ENCODE assay signal across 15 cellular contexts in genomic region chr19:34666958-34667265, GRCh38. TPM values are rescaled to one million over a fixed set of nuclear protein-coding genes. Genes with fewer than 3 reads are reported as not detected.
A peak's percentile ranks its signal among the peaks of the same experiment; 100 is the strongest.
DNase-seq lines count a peak whose midpoint lies in the region; ATAC-seq, FAIRE-seq and TF ChIP-seq lines count a peak whose summit lies in the region.
"Had no signal": no experiment of that assay in that cellular context is flagged by ENCODE, and none has a peak within 500 bp of the region (broad histone marks: within the 10 kb centered on the region; RNA-seq: fewer than 3 reads in every experiment).

No MANE protein-coding gene starts in this region.

- peak overlapping the region in 5 of 7 donors; percentile 32 to 86 (median 56) for H3K4me3 Mint-ChIP-seq in CD8-positive, alpha-beta memory T cell
- H3K4me3 Mint-ChIP-seq in activated T-helper 1 cell treated with anti-CD3 and anti-CD28 coated beads, Interleukin-12 subunit alpha, Interleukin-12 subunit beta, Interleukin-2, Interleukin-4 antibody, amounts not matched to agents 30 ng/mL and 10 ng/mL and 1 ng/mL, durations not matched to agents 14 hours and 24 hours and 36 hours = no peak overlapping the region
- H3K4me3 Mint-ChIP-seq: mesothelial cell of epicardium had no signal

- H3K36me3 ChIP-seq in ACC112 (ENCODE audit: insufficient read depth, low read length) = no peaks in the 10 kb centered on the region
- H3K36me3 ChIP-seq in CD8-positive, alpha-beta memory T cell (ENCODE audit: insufficient read depth, low read length) = no peaks in the 10 kb centered on the region
- H3K36me3 ChIP-seq in mesenchymal stem cell (ENCODE audit: control insufficient read depth in 1 of 2, insufficient read depth in 2 of 2, low read depth in 1 of 2, low read length in 2 of 2) = no peaks in the 10 kb centered on the region
- no peaks in the 10 kb centered on the region for H3K36me3 ChIP-seq in MG63
- no peaks in the 10 kb centered on the region for H3K36me3 ChIP-seq in pancreas

- no peak overlapping the region for H3K23ac ChIP-seq in mesenchymal stem cell (ENCODE audit: low read length in 2 of 2)

- H4K91ac ChIP-seq in mesenchymal stem cell (ENCODE audit: low read length) = no peak overlapping the region

- no peak for ATAC-seq in pancreas

- H3K18ac ChIP-seq in mesenchymal stem cell (ENCODE audit: low read depth in 1 of 2, low read length in 2 of 2) = no peak overlapping the region

- peak overlapping the region; percentile 71 for H3K4me3 ChIP-seq in ACC112 (ENCODE audit: low read depth, low read length)
- no peak overlapping the region for H3K4me3 ChIP-seq in CD8-positive, alpha-beta memory T cell (ENCODE audit: low read length)
- H3K4me3 ChIP-seq in mesenchymal stem cell (ENCODE audit: insufficient read depth in 1 of 2, low read depth in 1 of 2, low read length in 2 of 2) = peak overlapping the region in 1 of 2 experiments; percentile 73
- no peak overlapping the region for H3K4me3 ChIP-seq in MG63
- peak overlapping the region in 2 of 4 donors; percentile 29 to 36 for H3K4me3 ChIP-seq in pancreas

- H3K79me1 ChIP-seq in mesenchymal stem cell (replicated peaks; ENCODE audit: low read length, poor library complexity, severe bottlenecking) = peaks cover 11% of the 10 kb centered on the region

- no peaks in the 10 kb centered on the region for H3K9me3 ChIP-seq in CD8-positive, alpha-beta memory T cell (ENCODE audit: low read length)
- H3K9me3 ChIP-seq in mesenchymal stem cell (ENCODE audit: control insufficient read depth, low read length) (no peaks in the 10 kb centered on the region), MG63 (no peaks in the 10 kb centered on the region), pancreas (no peaks in the 10 kb centered on the region)

- no peak overlapping the region for H2BK120ac ChIP-seq in mesenchymal stem cell (ENCODE audit: low read depth, low read length)

- no peak overlapping the region for H3K14ac ChIP-seq in mesenchymal stem cell (ENCODE audit: low read length in 2 of 2)

- H3K4me1 ChIP-seq in ACC112 (ENCODE audit: control insufficient read depth, insufficient read depth, low read length, unreplicated experiment) = peaks cover 4% of the 10 kb centered on the region
- H3K4me1 ChIP-seq in CD8-positive, alpha-beta memory T cell (ENCODE audit: insufficient read depth, low read length) = peaks cover 19% of the 10 kb centered on the region
- H3K4me1 ChIP-seq in mesenchymal stem cell (ENCODE audit: control insufficient read depth, insufficient read depth, low read depth, low read length) = no peaks in the 10 kb centered on the region
- H3K4me1 ChIP-seq in pancreas = peaks cover 0 to 3% (median 0%) of the 10 kb centered on the region in 3 donors

- H4K8ac ChIP-seq in mesenchymal stem cell (ENCODE audit: low read length) = peak overlapping the region; percentile 41

- H3K27ac Mint-ChIP-seq in CD8-positive, alpha-beta memory T cell = peak overlapping the region in 5 of 8 donors; percentile 45 to 96 (median 72)
- H3K27ac Mint-ChIP-seq in activated T-helper 1 cell treated with anti-CD3 and anti-CD28 coated beads, Interleukin-12 subunit alpha, Interleukin-12 subunit beta, Interleukin-2, Interleukin-4 antibody, amounts not matched to agents 30 ng/mL and 10 ng/mL and 1 ng/mL, durations not matched to agents 14 hours and 24 hours and 36 hours = peak overlapping the region; percentile 48
- H3K27ac Mint-ChIP-seq: mesothelial cell of epicardium had no signal

- H3K79me2 ChIP-seq in ACC112 (ENCODE audit: control insufficient read depth, insufficient read depth, low read length, unreplicated experiment) = no peaks in the 10 kb centered on the region

- H3K27me3 Mint-ChIP-seq in CD8-positive, alpha-beta memory T cell = peaks cover 0 to 1% of the 10 kb centered on the region in 2 donors
- peaks cover 2% of the 10 kb centered on the region for H3K27me3 Mint-ChIP-seq in activated T-helper 1 cell treated with anti-CD3 and anti-CD28 coated beads, Interleukin-12 subunit alpha, Interleukin-12 subunit beta, Interleukin-2, Interleukin-4 antibody, amounts not matched to agents 30 ng/mL and 10 ng/mL and 1 ng/mL, durations not matched to agents 14 hours and 24 hours and 36 hours (ENCODE audit: insufficient read depth)

- H2BK12ac ChIP-seq in mesenchymal stem cell (ENCODE audit: low read length in 2 of 2) = no peak overlapping the region

- H3K9ac ChIP-seq in mesenchymal stem cell (ENCODE audit: low read length) = peak overlapping the region; percentile 91

- TF ChIP-seq CTCF in pancreas (IDR thresholded peaks at IDR 0.05) = no peak

- WGBS in mesenchymal stem cell = 83% methylated on average over 9 of the region's 9 CpGs
- 59 to 68% methylated on average over 9 of the region's 9 CpGs for WGBS in pancreas, 2 donors

- DNase-seq in CD8-positive, alpha-beta memory T cell = no peak
- DNase-seq in activated T-helper 1 cell treated with anti-CD3 and anti-CD28 coated beads, Interleukin-12 subunit alpha, Interleukin-12 subunit beta, Interleukin-2, Interleukin-4 antibody, amounts not matched to agents 30 ng/mL and 10 ng/mL and 1 ng/mL, durations not matched to agents 14 hours and 24 hours and 36 hours (ENCODE audit: low spot score) = no peak
- no peak for DNase-seq in mesenchymal stem cell
- no peak for DNase-seq in MG63
- no peak for DNase-seq in NOMO-1 (lab: John Stamatoyannopoulos, UW; ENCODE audit: unreplicated experiment in 2 of 2)
- DNase-seq in pancreas = no peak
- DNase-seq in H4 (ENCODE audit: low spot score) = no peak
- DNase-seq: activated CD4-positive, alpha-beta T cell treated with anti-CD3 and anti-CD28 coated beads for 4 hours; NCI-H510A had no signal

- peak overlapping the region; percentile 78 for H2AFZ ChIP-seq in ACC112 (ENCODE audit: low read length, unreplicated experiment)
- H2AFZ ChIP-seq in mesenchymal stem cell (ENCODE audit: low read depth, low read length) = no peak overlapping the region

- H3K27ac ChIP-seq in ACC112 (ENCODE audit: low read depth, low read length) (no peak overlapping the region), mesenchymal stem cell (ENCODE audit: low read length, poor library complexity, severe bottlenecking) (no peak overlapping the region), pancreas (peak overlapping the region in 1 of 4 donors; percentile 59)
- no peak overlapping the region for H3K27ac ChIP-seq in CD8-positive, alpha-beta memory T cell (ENCODE audit: low read depth, low read length)

- H3K4ac ChIP-seq in mesenchymal stem cell (ENCODE audit: low read depth in 1 of 2, low read length in 2 of 2) = no peak overlapping the region

- no peak overlapping the region for H2BK5ac ChIP-seq in mesenchymal stem cell (ENCODE audit: low read depth, low read length, poor library complexity, severe bottlenecking)

- peaks cover 14 to 28% (median 16%) of the 10 kb centered on the region in 3 donors for H3K4me1 Mint-ChIP-seq in CD8-positive, alpha-beta memory T cell
- H3K4me1 Mint-ChIP-seq in activated T-helper 1 cell treated with anti-CD3 and anti-CD28 coated beads, Interleukin-12 subunit alpha, Interleukin-12 subunit beta, Interleukin-2, Interleukin-4 antibody, amounts not matched to agents 30 ng/mL and 10 ng/mL and 1 ng/mL, durations not matched to agents 14 hours and 24 hours and 36 hours (ENCODE audit: low read depth) = peaks cover 9% of the 10 kb centered on the region
- H3K4me1 Mint-ChIP-seq: mesothelial cell of epicardium had no signal

- CTCF ChIA-PET in CD8-positive, alpha-beta memory T cell (lab: Charles Lee) = no interaction called here

- FAIRE-seq in pancreas (lab: Jason Lieb, UNC) = no peak
- FAIRE-seq: astrocyte, endometrium, GM12891 had no signal

- no peak overlapping the region for H2AK5ac ChIP-seq in mesenchymal stem cell (ENCODE audit: low read length, severe bottlenecking)

- no peaks in the 10 kb centered on the region for H3K36me3 Mint-ChIP-seq in CD8-positive, alpha-beta memory T cell
- no peaks in the 10 kb centered on the region for H3K36me3 Mint-ChIP-seq in activated T-helper 1 cell treated with anti-CD3 and anti-CD28 coated beads, Interleukin-12 subunit alpha, Interleukin-12 subunit beta, Interleukin-2, Interleukin-4 antibody, amounts not matched to agents 30 ng/mL and 10 ng/mL and 1 ng/mL, durations not matched to agents 14 hours and 24 hours and 36 hours (ENCODE audit: low read depth)
- H3K36me3 Mint-ChIP-seq: mesothelial cell of epicardium had no signal

- H3K9me3 Mint-ChIP-seq in CD8-positive, alpha-beta memory T cell = no peaks in the 10 kb centered on the region
- H3K9me3 Mint-ChIP-seq in activated T-helper 1 cell treated with anti-CD3 and anti-CD28 coated beads, Interleukin-12 subunit alpha, Interleukin-12 subunit beta, Interleukin-2, Interleukin-4 antibody, amounts not matched to agents 30 ng/mL and 10 ng/mL and 1 ng/mL, durations not matched to agents 14 hours and 24 hours and 36 hours = no peaks in the 10 kb centered on the region
- H3K9me3 Mint-ChIP-seq: mesothelial cell of epicardium had no signal

- no peaks in the 10 kb centered on the region for H3K27me3 ChIP-seq in ACC112 (ENCODE audit: insufficient read depth, low read length)
- H3K27me3 ChIP-seq in CD8-positive, alpha-beta memory T cell (ENCODE audit: insufficient read depth, low read length, poor library complexity, severe bottlenecking) = no peaks in the 10 kb centered on the region
- no peaks in the 10 kb centered on the region for H3K27me3 ChIP-seq in mesenchymal stem cell (ENCODE audit: control insufficient read depth in 1 of 2, insufficient read depth in 1 of 2, low read length in 2 of 2)
- H3K27me3 ChIP-seq in MG63 = no peaks in the 10 kb centered on the region
- no peaks in the 10 kb centered on the region for H3K27me3 ChIP-seq in pancreas

- H3K4me2 ChIP-seq in mesenchymal stem cell (ENCODE audit: low read length, poor library complexity, severe bottlenecking) = no peak overlapping the region

- intact Hi-C loops in activated T-helper 1 cell treated with anti-CD3 and anti-CD28 coated beads, Interleukin-12 subunit alpha, Interleukin-12 subunit beta, Interleukin-2, Interleukin-4 antibody, amounts not matched to agents 30 ng/mL and 10 ng/mL and 1 ng/mL, durations not matched to agents 14 hours and 24 hours and 36 hours (cut with micrococcal nuclease) = loop anchor here (1.0 kb wide), 1 partner anchor 10 kb away; the partner anchor contains the start of genes SCGB2B2 and ZNF302
- intact Hi-C loops in pancreas (cut with DNase I) = no loop called here

- H2BK15ac ChIP-seq in mesenchymal stem cell (ENCODE audit: low read depth, poor library complexity, severe bottlenecking) = no peak overlapping the region

- POLR2A ChIA-PET in CD8-positive, alpha-beta memory T cell (lab: Charles Lee) = no interaction called here

RNA-seq across cellular contexts. Expression of gene SCGB2B2, which starts 10.0 kb away (rescaled TPM):
- total RNA-seq in CD8-positive, alpha-beta memory T cell = under 1 TPM; 0.22 to 0.29 TPM
- polyA plus RNA-seq in CD8-positive, alpha-beta memory T cell = not detected
- 0.20 TPM in 1 of 2 replicates, not detected in the other for total RNA-seq in activated T-helper 1 cell treated with anti-CD3 and anti-CD28 coated beads, Interleukin-12 subunit alpha, Interleukin-12 subunit beta, Interleukin-2, Interleukin-4 antibody, amounts not matched to agents 30 ng/mL and 10 ng/mL and 1 ng/mL, durations not matched to agents 14 hours and 24 hours and 36 hours
- 0.04 TPM for polyA plus RNA-seq in mesenchymal stem cell (2013, experiment 1 of 2)
- polyA plus RNA-seq in mesenchymal stem cell (2013, experiment 2 of 2) = 0.16 TPM
- total RNA-seq in MG63 (2014; rRNA removed; shearing (Covaris generic); ENCODE audit: low replicate concordance) = not detected in 2 replicates
- 1 to 10 TPM in 2 of 6 donors, under 1 TPM in 4; 0.46 to 2.1 (median 0.92) TPM for total RNA-seq in pancreas
- polyA plus RNA-seq in pancreas = under 1 TPM; 0.42 to 0.75 TPM
- total RNA-seq in H4 (2014; rRNA removed; shearing (Covaris generic)) = 0.35 TPM in 1 of 2 replicates, not detected in the other
- total RNA-seq: SK-MEL-5 had no signal

RNA-seq across cellular contexts. Expression of gene ZNF302, which starts 10.6 kb away (rescaled TPM):
- total RNA-seq in CD8-positive, alpha-beta memory T cell = 10 to 100 TPM; 13.4 to 14.8 TPM
- polyA plus RNA-seq in CD8-positive, alpha-beta memory T cell = 16.0 TPM
- 14.8 and 16.5 TPM in 2 replicates for total RNA-seq in activated T-helper 1 cell treated with anti-CD3 and anti-CD28 coated beads, Interleukin-12 subunit alpha, Interleukin-12 subunit beta, Interleukin-2, Interleukin-4 antibody, amounts not matched to agents 30 ng/mL and 10 ng/mL and 1 ng/mL, durations not matched to agents 14 hours and 24 hours and 36 hours
- 10.4 TPM for polyA plus RNA-seq in mesenchymal stem cell (2013, experiment 1 of 2)
- polyA plus RNA-seq in mesenchymal stem cell (2013, experiment 2 of 2) = 10.0 TPM
- 4.3 and 17.4 TPM in 2 replicates for total RNA-seq in MG63 (2014; rRNA removed; shearing (Covaris generic); ENCODE audit: low replicate concordance)
- total RNA-seq in pancreas = 10 to 100 TPM; 12.2 to 21.6 (median 13.7) TPM
- 10 to 100 TPM; 19.1 to 26.6 TPM for polyA plus RNA-seq in pancreas
- total RNA-seq in H4 (2014; rRNA removed; shearing (Covaris generic)) = 15.7 and 27.7 TPM in 2 replicates
